Comparison of ENCODE assay signal across 8 cellular contexts in genomic region chr4:5979981-5980380, GRCh38. TPM values are rescaled to one million over a fixed set of nuclear protein-coding genes. Genes with fewer than 3 reads are reported as not detected.
A peak's percentile ranks its signal among the peaks of the same experiment; 100 is the strongest.
DNase-seq lines count a peak whose midpoint lies in the region; ATAC-seq and TF ChIP-seq lines count a peak whose summit lies in the region.

No MANE protein-coding gene starts in this region.

- H3K4me3 ChIP-seq in fibroblast of pulmonary artery (replicated peaks; ENCODE audit: low read depth, low read length) = no peak overlapping the region
- no peak overlapping the region for H3K4me3 ChIP-seq in gastroesophageal sphincter

- 29% methylated on average over 1 of the region's 11 CpGs; no CpG with 5 or more reads in 1 of the 2 donors for WGBS in gastroesophageal sphincter (ENCODE audit: low coverage in 1 of 2), 2 donors

- peak; percentile 32 for TF ChIP-seq CTCF in fibroblast of pulmonary artery (IDR thresholded peaks at IDR 0.05; ENCODE audit: low read length, missing control alignments)
- TF ChIP-seq CTCF in gastroesophageal sphincter (IDR thresholded peaks at IDR 0.05) = peak in 1 of 4 experiments; percentile 39

- TF ChIP-seq EP300 in gastroesophageal sphincter (IDR thresholded peaks at IDR 0.05) = no peak

- ATAC-seq in gastroesophageal sphincter (no peak), HG03457 (IDR thresholded peaks at IDR 0.05; ENCODE audit: unreplicated experiment) (no peak)

- H3K27me3 Mint-ChIP-seq in activated T-helper 2 cell treated with anti-CD3 and anti-CD28 coated beads, Interferon-gamma antibody, Interleukin-2, Interleukin-4, amounts not matched to agents 10 μg/mL and 5 μg/mL and 100 μg/mL, durations not matched to agents 14 hours and 24 hours and 36 hours (ENCODE audit: low read depth) = peaks cover 19% of the 10 kb centered on the region

- no peak overlapping the region for H3K27ac Mint-ChIP-seq in activated T-helper 2 cell treated with anti-CD3 and anti-CD28 coated beads, Interferon-gamma antibody, Interleukin-2, Interleukin-4, amounts not matched to agents 10 μg/mL and 5 μg/mL and 100 μg/mL, durations not matched to agents 14 hours and 24 hours and 36 hours

- H3K36me3 ChIP-seq in gastroesophageal sphincter = no peaks in the 10 kb centered on the region

- no peak overlapping the region for H3K4me3 Mint-ChIP-seq in activated T-helper 2 cell treated with anti-CD3 and anti-CD28 coated beads, Interferon-gamma antibody, Interleukin-2, Interleukin-4, amounts not matched to agents 10 μg/mL and 5 μg/mL and 100 μg/mL, durations not matched to agents 14 hours and 24 hours and 36 hours (ENCODE audit: low read depth)

- no peaks in the 10 kb centered on the region for H3K4me1 Mint-ChIP-seq in activated T-helper 2 cell treated with anti-CD3 and anti-CD28 coated beads, Interferon-gamma antibody, Interleukin-2, Interleukin-4, amounts not matched to agents 10 μg/mL and 5 μg/mL and 100 μg/mL, durations not matched to agents 14 hours and 24 hours and 36 hours (ENCODE audit: low read depth)

- H3K9me3 Mint-ChIP-seq in activated T-helper 2 cell treated with anti-CD3 and anti-CD28 coated beads, Interferon-gamma antibody, Interleukin-2, Interleukin-4, amounts not matched to agents 10 μg/mL and 5 μg/mL and 100 μg/mL, durations not matched to agents 14 hours and 24 hours and 36 hours = peaks cover 15% of the 10 kb centered on the region

- DNase-seq in A172 (ENCODE audit: low spot score) (peak; percentile 55), ELF-1 (ENCODE audit: low read depth, low spot score) (peak; percentile 87), NCI-H524 (lab: John Stamatoyannopoulos, UW) (peak; percentile 70 to 82), fibroblast of pulmonary artery (ENCODE audit: low read depth) (peak; percentile 4), CD1c-positive myeloid dendritic cell (ENCODE audit: extremely low spot score) (no peak)
- DNase-seq in activated T-helper 2 cell treated with anti-CD3 and anti-CD28 coated beads, Interferon-gamma antibody, Interleukin-2, Interleukin-4, amounts not matched to agents 10 μg/mL and 5 μg/mL and 100 μg/mL, durations not matched to agents 14 hours and 24 hours and 36 hours (ENCODE audit: low spot score) = no peak

- peaks cover 72% of the 10 kb centered on the region for H3K27me3 ChIP-seq in gastroesophageal sphincter

- H3K27ac ChIP-seq in gastroesophageal sphincter = no peak overlapping the region

- H3K9me3 ChIP-seq in gastroesophageal sphincter = peaks cover 0 to 14% (median 0%) of the 10 kb centered on the region in 3 donors

- no peaks in the 10 kb centered on the region for H3K36me3 Mint-ChIP-seq in activated T-helper 2 cell treated with anti-CD3 and anti-CD28 coated beads, Interferon-gamma antibody, Interleukin-2, Interleukin-4, amounts not matched to agents 10 μg/mL and 5 μg/mL and 100 μg/mL, durations not matched to agents 14 hours and 24 hours and 36 hours (ENCODE audit: low read depth)

- intact Hi-C loops in activated T-helper 2 cell treated with anti-CD3 and anti-CD28 coated beads, Interferon-gamma antibody, Interleukin-2, Interleukin-4, amounts not matched to agents 10 μg/mL and 5 μg/mL and 100 μg/mL, durations not matched to agents 14 hours and 24 hours and 36 hours (cut with micrococcal nuclease) = no loop called here

- H3K4me1 ChIP-seq in gastroesophageal sphincter = no peaks in the 10 kb centered on the region

- TF ChIP-seq POLR2A in gastroesophageal sphincter (IDR thresholded peaks at IDR 0.05) = no peak

RNA-seq across cellular contexts. Expression of gene C4orf50, which starts 38.2 kb away (rescaled TPM):
- under 0.01 and 0.12 TPM in 2 replicates for total RNA-seq in A172 (2014; rRNA removed; shearing (Covaris generic))
- under 1 TPM; under 0.01 to 0.25 (median 0.12) TPM for total RNA-seq in gastroesophageal sphincter
- 0.18 TPM in 2 replicates for total RNA-seq in activated T-helper 2 cell treated with anti-CD3 and anti-CD28 coated beads, Interferon-gamma antibody, Interleukin-2, Interleukin-4, amounts not matched to agents 10 μg/mL and 5 μg/mL and 100 μg/mL, durations not matched to agents 14 hours and 24 hours and 36 hours

Comparison
In these comparisons a context has a peak if more than half of its experiments do, and no peak if none do; other contexts are left out.
1. DNase-seq: peak in A172 (single experiment), ELF-1 (single experiment), NCI-H524 (2 of 2) and fibroblast of pulmonary artery (single experiment); none in CD1c-positive myeloid dendritic cell (single experiment) and activated T-helper 2 cell treated with anti-CD3 and anti-CD28 coated beads, Interferon-gamma antibody, Interleukin-2, Interleukin-4, amounts not matched to agents 10 μg/mL and 5 μg/mL and 100 μg/mL, durations not matched to agents 14 hours and 24 hours and 36 hours (single experiment).